ENCODE assay signal across 8 cellular contexts in the genomic region with DNA sequence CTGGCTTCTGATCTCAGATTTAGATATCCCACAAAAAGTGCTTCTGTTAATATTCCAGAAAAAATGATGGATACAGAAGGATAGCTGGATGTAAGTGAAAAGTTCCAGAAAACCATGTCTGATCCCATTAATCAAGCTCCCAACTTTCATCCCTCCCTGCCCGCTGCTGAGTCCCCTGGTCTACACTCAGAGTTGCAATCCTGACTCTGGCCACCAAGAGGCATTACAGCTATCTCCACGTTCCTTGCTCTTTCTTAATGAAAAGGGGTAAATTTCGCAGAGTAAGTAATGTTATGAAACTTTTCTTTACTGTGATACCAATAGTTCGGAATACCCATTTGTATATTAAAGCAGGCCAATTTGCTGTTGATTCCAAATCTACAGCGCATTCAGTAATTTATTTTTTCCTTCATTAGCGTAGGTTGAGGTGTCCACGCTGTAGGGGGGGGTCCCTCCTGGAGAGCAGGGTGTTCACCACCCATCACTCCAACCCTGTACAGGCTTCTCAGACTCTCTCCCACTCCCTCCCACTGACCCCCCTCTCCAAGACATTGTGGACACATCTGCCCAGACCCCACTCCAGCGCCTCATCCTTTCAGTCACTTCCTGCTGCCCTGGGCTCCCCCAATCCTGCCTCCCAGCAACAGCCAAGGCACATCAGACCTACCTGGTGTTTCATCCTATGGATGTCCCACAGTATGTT. TPM values are rescaled to one million over a fixed set of nuclear protein-coding genes. Genes with fewer than 3 reads are reported as not detected.
DNase-seq lines count a peak whose midpoint lies in the region; ATAC-seq and TF ChIP-seq lines count a peak whose summit lies in the region.

No MANE protein-coding gene starts in this region.

- H3K9me3 ChIP-seq in BE2C (no peaks in the 10 kb centered on the region), cardiac muscle cell (ENCODE audit: low read depth) (no peaks in the 10 kb centered on the region)

- H3K27me3 ChIP-seq in BE2C (no peaks in the 10 kb centered on the region), cardiac muscle cell (no peaks in the 10 kb centered on the region)

- TF ChIP-seq CTCF in BE2C (IDR thresholded peaks at IDR 0.05; ENCODE audit: low read depth, low read length), result peak; percentile 47
- peak; percentile 51 for TF ChIP-seq CTCF in cardiac muscle cell (IDR thresholded peaks at IDR 0.05; ENCODE audit: low read depth, low read length)
- TF ChIP-seq CTCF in lower leg skin (IDR thresholded peaks at IDR 0.05), result no peak

- no peak for TF ChIP-seq POLR2A in lower leg skin (IDR thresholded peaks at IDR 0.05)

- H3K4me1 ChIP-seq in BE2C (no peaks in the 10 kb centered on the region), cardiac muscle cell (ENCODE audit: low read depth) (peaks cover 10% of the 10 kb centered on the region)

- peak overlapping the region; percentile 96 for H3K4me3 Mint-ChIP-seq in activated naive CD8-positive, alpha-beta T cell

- no peaks in the 10 kb centered on the region for H3K27me3 Mint-ChIP-seq in activated naive CD8-positive, alpha-beta T cell

- H3K4me3 ChIP-seq in BE2C (ENCODE audit: low read depth, low read length) (peak overlapping the region; percentile 46), cardiac muscle cell (no peak overlapping the region), lower leg skin (ENCODE audit: low read depth, poor library complexity, severe bottlenecking) (no peak overlapping the region)

- H3K27ac Mint-ChIP-seq in activated naive CD8-positive, alpha-beta T cell, result peak overlapping the region; percentile 64

- peaks cover 23% of the 10 kb centered on the region for H3K4me1 Mint-ChIP-seq in activated naive CD8-positive, alpha-beta T cell (ENCODE audit: low read depth)

- 27 to 47% methylated on average over 8 of the region's 8 CpGs for WGBS in lower leg skin, 2 donors

- H3K36me3 Mint-ChIP-seq in activated naive CD8-positive, alpha-beta T cell, result no peaks in the 10 kb centered on the region

- peak; percentile 42 for DNase-seq in BE2C
- DNase-seq in NCI-H345 (lab: John Stamatoyannopoulos, UW), result peak; percentile 49
- DNase-seq in cardiac muscle cell (ENCODE audit: low read depth in 1 of 2, low spot score in 1 of 2), result peak; percentile 55 to 59
- peak; percentile 40 for DNase-seq in renal cortical epithelial cell (ENCODE audit: low read depth)
- no peak for DNase-seq in lower leg skin (ENCODE audit: low spot score in 2 of 2)

- H3K27ac ChIP-seq in cardiac muscle cell, result no peak overlapping the region

- H3K36me3 ChIP-seq in BE2C, result no peaks in the 10 kb centered on the region
- H3K36me3 ChIP-seq in cardiac muscle cell, result no peaks in the 10 kb centered on the region

- no peaks in the 10 kb centered on the region for H3K9me3 Mint-ChIP-seq in activated naive CD8-positive, alpha-beta T cell (ENCODE audit: low read depth)

- ATAC-seq in GM18511 (IDR thresholded peaks at IDR 0.05; ENCODE audit: unreplicated experiment), result peak; percentile 77
- ATAC-seq in HG02938 (IDR thresholded peaks at IDR 0.05; ENCODE audit: unreplicated experiment), result peak; percentile 54

- intact Hi-C loops in lower leg skin (cut with DNase I; ENCODE audit: low total_unique reads), result no loop called here

RNA-seq across cellular contexts. Expression of a gene that starts 55.1 kb away (rescaled TPM):
- polyA plus RNA-seq in BE2C (2012; ENCODE audit: insufficient read depth, insufficient read length, low read depth), result 1.0 TPM
- total RNA-seq in cardiac muscle cell, result 0.42 and 2.4 TPM in 2 replicates
- 1.9 and 2.9 TPM in 2 replicates for polyA plus RNA-seq in cardiac muscle cell
- total RNA-seq in renal cortical epithelial cell, result 0.25 TPM in 1 of 2 replicates, not detected in the other
- under 1 TPM; 0.13 to 0.84 (median 0.38) TPM for total RNA-seq in lower leg skin

Comparison
In these comparisons a context has a peak if more than half of its experiments do, and no peak if none do; other contexts are left out.
1. DNase-seq: peak in BE2C (single experiment), NCI-H345 (single experiment), cardiac muscle cell (2 of 2) and renal cortical epithelial cell (single experiment); none in lower leg skin (0 of 2).
2. CTCF ChIP-seq: peak in BE2C (single experiment) and cardiac muscle cell (single experiment); none in lower leg skin (0 of 3).